In the genomic region with DNA sequence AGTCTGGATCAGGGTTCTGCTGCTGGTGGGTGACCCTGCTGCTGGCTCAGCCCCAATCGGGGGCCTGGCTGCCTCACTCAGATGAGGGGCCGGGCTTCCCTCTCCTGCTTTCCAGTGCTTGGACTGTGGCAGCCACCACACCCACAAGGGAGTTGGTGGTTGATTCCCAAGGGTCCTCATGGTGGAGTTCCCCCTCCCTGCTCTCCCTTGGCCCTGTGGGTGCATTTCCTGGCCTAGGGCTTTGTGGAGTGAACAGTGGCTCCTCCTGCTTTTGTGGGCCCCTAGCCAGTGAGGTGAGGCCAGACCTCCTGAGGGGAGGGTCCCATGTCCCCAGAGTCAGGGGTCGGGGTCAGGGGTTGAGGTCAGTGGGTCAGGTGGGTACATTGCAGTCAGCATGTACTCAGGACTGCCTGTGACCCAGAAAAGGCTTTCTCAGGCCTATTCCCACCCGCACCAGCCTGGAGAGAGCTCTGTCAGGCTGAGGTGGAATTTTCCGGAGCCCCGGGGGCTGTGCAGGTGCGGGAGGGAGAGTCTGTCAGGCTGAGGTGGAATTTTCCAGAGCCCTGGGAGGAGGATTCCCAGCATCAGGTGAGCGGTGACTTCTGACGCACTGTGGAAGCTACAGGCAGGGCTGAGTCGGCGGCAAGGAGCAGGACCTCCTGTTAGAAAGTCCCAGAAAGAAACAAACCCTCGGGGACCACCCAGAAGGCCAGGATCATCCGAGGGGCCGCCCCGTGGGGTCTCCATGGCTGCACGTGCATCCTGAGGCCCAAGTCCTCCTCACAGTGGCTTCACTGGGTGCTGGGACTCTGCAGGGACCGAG, we compare ENCODE assay signal across 16 cellular contexts.
DNase-seq lines count a peak whose midpoint lies in the region; ATAC-seq and TF ChIP-seq lines count a peak whose summit lies in the region.
"Had no signal": no experiment of that assay in that cellular context is flagged by ENCODE, and none has a peak within 500 bp of the region (broad histone marks: within the 10 kb centered on the region; RNA-seq: fewer than 3 reads in every experiment).

No MANE protein-coding gene starts in this region.

- CTCF ChIA-PET in activated B cell treated with CpG ODN at 0.5 μM for 24 hours (lab: Charles Lee): no interaction called here

- no peaks in the 10 kb centered on the region for H3K27me3 Mint-ChIP-seq in activated B cell treated with CpG ODN at 0.5 μM for 24 hours
- H3K27me3 Mint-ChIP-seq: type B pancreatic cell had no signal

- H3K4me3 Mint-ChIP-seq in activated B cell treated with CpG ODN at 0.5 μM for 24 hours: no peak overlapping the region
- H3K4me3 Mint-ChIP-seq: effector memory CD8-positive, alpha-beta T cell; type B pancreatic cell had no signal

- H3K27me3 ChIP-seq in spleen (replicated peaks in 1 of 7) (no peaks in the 10 kb centered on the region), tibial nerve (no peaks in the 10 kb centered on the region)

- peaks cover 2% of the 10 kb centered on the region for H3K36me3 Mint-ChIP-seq in activated B cell treated with CpG ODN at 0.5 μM for 24 hours (ENCODE audit: low read depth)
- H3K36me3 Mint-ChIP-seq: naive B cell, type B pancreatic cell had no signal

- H3K4me1 ChIP-seq in spleen: peaks cover 0 to 26% (median 15%) of the 10 kb centered on the region in 6 donors
- H3K4me1 ChIP-seq in tibial nerve: peaks cover 0 to 8% (median 0%) of the 10 kb centered on the region in 4 donors

- H3K36me3 ChIP-seq in spleen: no peaks in the 10 kb centered on the region
- H3K36me3 ChIP-seq in tibial nerve: no peaks in the 10 kb centered on the region
- H3K36me3 ChIP-seq: left ventricle myocardium inferior had no signal

- intact Hi-C loops in activated B cell treated with CpG ODN at 0.5 μM for 24 hours (cut with micrococcal nuclease) (no loop called here), head of caudate nucleus (cut with DNase I) (no loop called here), spleen (cut with DNase I; ENCODE audit: low total_unique reads) (no loop called here)

- no peak for TF ChIP-seq POLR2A in spleen (IDR thresholded peaks at IDR 0.05)
- no peak for TF ChIP-seq POLR2A in tibial nerve (IDR thresholded peaks at IDR 0.05)

- H3K27ac Mint-ChIP-seq in activated B cell treated with CpG ODN at 0.5 μM for 24 hours: no peak overlapping the region
- H3K27ac Mint-ChIP-seq: type B pancreatic cell had no signal

- H3K9me3 ChIP-seq in spleen (no peaks in the 10 kb centered on the region), tibial nerve (peaks cover 0 to 4% (median 0%) of the 10 kb centered on the region in 4 donors)
- H3K9me3 ChIP-seq: left ventricle myocardium inferior had no signal

- TF ChIP-seq EP300 in tibial nerve (IDR thresholded peaks at IDR 0.05): no peak

- POLR2A ChIA-PET in activated B cell treated with CpG ODN at 0.5 μM for 24 hours (lab: Charles Lee): interaction anchor here (4.8 kb wide), 1 partner anchor 94 kb away, joined by 176 read pairs; a partner anchor contains a TSS

- peaks cover 3% of the 10 kb centered on the region for H3K9me3 Mint-ChIP-seq in activated B cell treated with CpG ODN at 0.5 μM for 24 hours
- H3K9me3 Mint-ChIP-seq: type B pancreatic cell had no signal

- ATAC-seq in activated B cell treated with CpG ODN at 0.5 μM for 24 hours (ENCODE audit: low read depth): no peak
- no peak for ATAC-seq in GM19324 (IDR thresholded peaks at IDR 0.05; ENCODE audit: low FRiP score, unreplicated experiment)
- no peak for ATAC-seq in GM18873 (IDR thresholded peaks at IDR 0.05; ENCODE audit: low FRiP score, unreplicated experiment)
- ATAC-seq: effector memory CD8-positive, alpha-beta T cell had no signal

- no peak overlapping the region for H3K27ac ChIP-seq in spleen
- H3K27ac ChIP-seq in tibial nerve: no peak overlapping the region
- H3K27ac ChIP-seq: left ventricle myocardium inferior had no signal

- H3K4me3 ChIP-seq in spleen (no peak overlapping the region), tibial nerve (no peak overlapping the region)
- H3K4me3 ChIP-seq: left ventricle myocardium inferior had no signal

- H3K4me1 Mint-ChIP-seq in activated B cell treated with CpG ODN at 0.5 μM for 24 hours: peaks cover 47% of the 10 kb centered on the region

- no peak for TF ChIP-seq CTCF in activated B cell treated with CpG ODN at 0.5 μM for 24 hours (IDR thresholded peaks at IDR 0.05)
- TF ChIP-seq CTCF in spleen (IDR thresholded peaks at IDR 0.05 in 8 of 11, conservative IDR thresholded peaks at IDR 0.05 in 3 of 11): no peak
- TF ChIP-seq CTCF in tibial nerve (IDR thresholded peaks at IDR 0.05): no peak

- 80 to 90% (median 84%) methylated on average over 16 to 17 of the region's 17 CpGs for WGBS in spleen, 5 donors
- 75 to 77% methylated on average over 16 to 17 of the region's 17 CpGs for WGBS in tibial nerve, 2 donors

- peak; percentile 58 for DNase-seq in activated effector memory CD4-positive, alpha-beta T cell treated with anti-CD3 and anti-CD28 coated beads, Interleukin-2, amount 50 U/mL, for 16 hours
- DNase-seq in activated effector memory CD4-positive, alpha-beta T cell treated with Interleukin-2 at 50 U/mL for 16 hours: no peak
- DNase-seq in activated B cell treated with CpG ODN at 0.5 μM for 24 hours (peak; percentile 21), head of caudate nucleus (peak in 41 of 42 donors; percentile 27 to 93 (median 78)), spleen (peak; percentile 77), tibial nerve (ENCODE audit: low spot score in 2 of 2) (no peak)
- DNase-seq: activated CD4-positive, alpha-beta T cell treated with anti-CD3 and anti-CD28 coated beads for 1 hour; activated gamma-delta T cell; effector memory CD8-positive, alpha-beta T cell; left ventricle myocardium inferior; naive B cell; NCI-H526 treated with DMSO at 0.1 percent for 48 hours; stimulated activated CD4-positive, alpha-beta T cell treated with anti-CD3 and anti-CD28 coated beads, Interleukin-2, amount 100 ng/mL, for 24 hours had no signal

Comparison
In these comparisons a context has a peak if more than half of its experiments do, and no peak if none do; other contexts are left out.
1. DNase-seq: peak in activated effector memory CD4-positive, alpha-beta T cell treated with anti-CD3 and anti-CD28 coated beads, Interleukin-2, amount 50 U/mL, for 16 hours (single experiment), activated B cell treated with CpG ODN at 0.5 μM for 24 hours (single experiment), head of caudate nucleus (41 of 42) and spleen (single experiment); none in activated effector memory CD4-positive, alpha-beta T cell treated with Interleukin-2 at 50 U/mL for 16 hours (single experiment) and tibial nerve (0 of 2).